Comparison of ENCODE assay signal across 1 cellular context in genomic region chr9:133894377-133895321, GRCh38.
TF ChIP-seq lines count a peak whose summit lies in the region.

No MANE protein-coding gene starts in this region.

TF ChIP-seq in GM23338, 12 proteins besides CTCF, POLR2A, EP300 and RAD21 (continued from another document):
- no peak for TF ChIP-seq ZNF462 (CRISPR knock-in tag; IDR thresholded peaks at IDR 0.05)
- no peak for TF ChIP-seq POLR2AphosphoS5 (IDR thresholded peaks at IDR 0.05; ENCODE audit: low read depth)
- TF ChIP-seq EZH2 (IDR thresholded peaks at IDR 0.05; ENCODE audit: low read depth, unreplicated experiment) = no peak
- TF ChIP-seq ZNF331 (CRISPR knock-in tag; IDR thresholded peaks at IDR 0.05; ENCODE audit: low read depth) = no peak
- TF ChIP-seq JUNB (IDR thresholded peaks at IDR 0.05; ENCODE audit: unreplicated experiment) = no peak
- TF ChIP-seq NANOG (IDR thresholded peaks at IDR 0.05; ENCODE audit: borderline replicate concordance) = no peak
